1 cellular context compared by ENCODE assay signal in genomic region chr2:120818441-120818920, GRCh38.
TF ChIP-seq lines count a peak whose summit lies in the region.

No MANE protein-coding gene starts in this region.

TF ChIP-seq in GM23338, 12 proteins besides CTCF, POLR2A, EP300 and RAD21 (continued from another document):
- no peak for TF ChIP-seq ZNF462 (CRISPR knock-in tag; IDR thresholded peaks at IDR 0.05)
- no peak for TF ChIP-seq NANOG (IDR thresholded peaks at IDR 0.05; ENCODE audit: borderline replicate concordance)
- TF ChIP-seq POLR2AphosphoS5 (IDR thresholded peaks at IDR 0.05; ENCODE audit: low read depth) = no peak
- no peak for TF ChIP-seq ZNF331 (CRISPR knock-in tag; IDR thresholded peaks at IDR 0.05; ENCODE audit: low read depth)
- no peak for TF ChIP-seq ETS1 (IDR thresholded peaks at IDR 0.05)
- TF ChIP-seq CREB1 (CRISPR knock-in tag; IDR thresholded peaks at IDR 0.05; ENCODE audit: low read depth) = no peak
- no peak for TF ChIP-seq EZH2 (IDR thresholded peaks at IDR 0.05; ENCODE audit: low read depth, unreplicated experiment)
TF ChIP-seq in GM23338: peak in this region for 0.
